Comparison of ENCODE assay signal across 1 cellular context in genomic region chr16:53056528-53056881, GRCh38.
TF ChIP-seq lines count a peak whose summit lies in the region.

No MANE protein-coding gene starts in this region.

TF ChIP-seq in H1, 55 proteins besides CTCF, POLR2A, EP300 and RAD21:
- no peak for TF ChIP-seq PHF8 (conservative IDR thresholded peaks at IDR 0.05; ENCODE audit: low read depth, low read length)
- TF ChIP-seq KDM5A (IDR thresholded peaks at IDR 0.05; ENCODE audit: low read length): no peak
- TF ChIP-seq POLR2AphosphoS5 (IDR thresholded peaks at IDR 0.05; ENCODE audit: low read depth, low read length): no peak
- no peak for TF ChIP-seq RXRA (IDR thresholded peaks at IDR 0.05; ENCODE audit: insufficient read depth, low read depth, low read length)
- no peak for TF ChIP-seq RBBP5 (IDR thresholded peaks at IDR 0.05; ENCODE audit: borderline replicate concordance, low read depth, low read length)
- TF ChIP-seq JUND (IDR thresholded peaks at IDR 0.05; ENCODE audit: low read length): no peak
- no peak for TF ChIP-seq NANOG (IDR thresholded peaks at IDR 0.05; ENCODE audit: insufficient read depth, low read depth, low read length, poor library complexity, severe bottlenecking)
- no peak for TF ChIP-seq SIX5 (IDR thresholded peaks at IDR 0.05; ENCODE audit: low read depth, low read length)
- TF ChIP-seq CBX8 (IDR thresholded peaks at IDR 0.05; ENCODE audit: borderline replicate concordance, low read depth, low read length): no peak
- TF ChIP-seq MAX (IDR thresholded peaks at IDR 0.05): no peak
- TF ChIP-seq RNF2 (IDR thresholded peaks at IDR 0.05; ENCODE audit: borderline replicate concordance, low read depth, low read length, missing control alignments, poor library complexity, severe bottlenecking): no peak
- TF ChIP-seq TBP (IDR thresholded peaks at IDR 0.05; ENCODE audit: low read depth, low read length): no peak
- no peak for TF ChIP-seq CHD1 (IDR thresholded peaks at IDR 0.05; ENCODE audit: low read depth, low read length)
